16 cellular contexts compared by ENCODE assay signal in the genomic region with DNA sequence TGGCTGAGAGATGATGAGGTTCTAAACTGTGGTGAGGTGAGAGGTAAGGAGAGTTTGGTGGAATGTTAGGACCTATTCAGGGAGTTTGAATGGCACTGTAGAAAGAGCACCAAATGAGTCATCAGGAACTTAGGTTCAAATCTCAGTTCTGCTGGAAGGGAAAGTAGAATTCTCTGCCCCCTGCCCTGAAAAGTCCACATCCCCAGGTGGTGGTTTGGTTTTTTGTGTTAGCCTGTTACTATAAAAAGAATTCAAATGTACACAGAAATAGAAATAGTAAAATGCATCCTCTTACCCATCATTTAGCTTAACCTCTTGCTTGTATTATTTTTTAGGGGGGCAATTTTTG. TPM values are rescaled to one million over a fixed set of nuclear protein-coding genes. Genes with fewer than 3 reads are reported as not detected.
A peak's percentile ranks its signal among the peaks of the same experiment; 100 is the strongest.
DNase-seq lines count a peak whose midpoint lies in the region; ATAC-seq and TF ChIP-seq lines count a peak whose summit lies in the region.
"Had no signal": no experiment of that assay in that cellular context is flagged by ENCODE, and none has a peak within 500 bp of the region (broad histone marks: within the 10 kb centered on the region; RNA-seq: fewer than 3 reads in every experiment).

No MANE protein-coding gene starts in this region.

- no peak overlapping the region for H3K4me3 ChIP-seq in hepatocyte
- H3K4me3 ChIP-seq: HAP-1 had no signal

- no peaks in the 10 kb centered on the region for H3K9me2 ChIP-seq in hepatocyte (replicated peaks; ENCODE audit: insufficient read depth)

- H3K27me3 ChIP-seq in hepatocyte: no peaks in the 10 kb centered on the region

- H3K27ac ChIP-seq in hepatocyte: no peak overlapping the region

- ATAC-seq in GM18870 (IDR thresholded peaks at IDR 0.05; ENCODE audit: unreplicated experiment): peak; percentile 78
- peak; percentile 65 for ATAC-seq in GM21619 (IDR thresholded peaks at IDR 0.05; ENCODE audit: unreplicated experiment)
- peak; percentile 53 for ATAC-seq in HG03108 (IDR thresholded peaks at IDR 0.05; ENCODE audit: unreplicated experiment)
- ATAC-seq: natural killer cell treated with Interleukin-12 subunit alpha and Interleukin-12 subunit beta and Interleukin-15 and Interleukin-18, amount 100 ng/mL, for 72 hours had no signal

- H3K79me2 ChIP-seq in hepatocyte: peaks cover 28% of the 10 kb centered on the region

- H3K4me2 ChIP-seq in hepatocyte: no peak overlapping the region

- H3K4me1 ChIP-seq in hepatocyte (ENCODE audit: insufficient read depth): peaks cover 22% of the 10 kb centered on the region

- H4K20me1 ChIP-seq in hepatocyte (ENCODE audit: insufficient read depth, poor library complexity, severe bottlenecking): no peaks in the 10 kb centered on the region

- no peaks in the 10 kb centered on the region for H3K9me3 ChIP-seq in hepatocyte (ENCODE audit: low read depth)
- H3K9me3 ChIP-seq: HAP-1 had no signal

- no peak for TF ChIP-seq CTCF in hepatocyte (IDR thresholded peaks at IDR 0.05; ENCODE audit: poor library complexity)

- peak; percentile 10 for DNase-seq in kidney tubule cell (ENCODE audit: low spot score)
- no peak for DNase-seq in hepatocyte (ENCODE audit: low spot score)
- DNase-seq in amygdala (lab: John Stamatoyannopoulos, UW): no peak
- DNase-seq in H4 (ENCODE audit: low spot score): no peak
- DNase-seq in activated T-cell treated with anti-CD3 and anti-CD28 coated beads, Interleukin-2, amount 50 U/mL, for 1 hour: no peak
- DNase-seq: CD4-positive, alpha-beta T cell; foreskin melanocyte; GF-D8; KBM-7; NCI-H2081 treated with DMSO at 0.1 percent for 48 hours had no signal

- H2AFZ ChIP-seq in hepatocyte: no peak overlapping the region

- H3K36me3 ChIP-seq in hepatocyte (replicated peaks; ENCODE audit: insufficient read depth, low read depth): no peaks in the 10 kb centered on the region
- H3K36me3 ChIP-seq: HAP-1 had no signal

RNA-seq across cellular contexts. Expression of a gene that starts 20.2 kb away (rescaled TPM):
- 55.8 and 58.6 TPM in 2 replicates for total RNA-seq in hepatocyte
- 33.9 and 43.6 TPM in 2 replicates for polyA plus RNA-seq in hepatocyte
- total RNA-seq in H4 (2014; rRNA removed; shearing (Covaris generic)): 3.5 and 5.9 TPM in 2 replicates

RNA-seq across cellular contexts. Expression of a gene that starts 48.7 kb away (rescaled TPM):
- 9.3 and 11.4 TPM in 2 replicates for total RNA-seq in hepatocyte
- polyA plus RNA-seq in hepatocyte: 8.2 and 10.9 TPM in 2 replicates
- 0.21 and 0.33 TPM in 2 replicates for total RNA-seq in H4 (2014; rRNA removed; shearing (Covaris generic))
- total RNA-seq: CD4-positive, alpha-beta T cell; kidney epithelial cell; natural killer cell treated with Interleukin-12 subunit alpha and Interleukin-12 subunit beta and Interleukin-15 and Interleukin-18, amount 100 ng/mL, for 72 hours had no signal
